ENCODE assay signal across 24 cellular contexts in genomic region chr4:7224001-7224400, GRCh38. TPM values are rescaled to one million over a fixed set of nuclear protein-coding genes. Genes with fewer than 3 reads are reported as not detected.
"Had no signal": no experiment of that assay in that cellular context is flagged by ENCODE, and none has a peak within 500 bp of the region (broad histone marks: within the 10 kb centered on the region; RNA-seq: fewer than 3 reads in every experiment).

No MANE protein-coding gene starts in this region.

- ATAC-seq: foreskin keratinocyte; gastroesophageal sphincter; left lobe of liver; natural killer cell; psoas muscle; right cardiac atrium; stimulated activated memory B cell treated with anti-CD40 and anti-IgM and Interleukin-4, amounts not matched to agents 10 μg/mL and 1 μg/mL and 100 μg/mL, for 72 hours; stimulated activated naive CD8-positive, alpha-beta T cell treated with anti-CD3 and anti-CD28 coated beads, Interleukin-15, Interleukin-2, amounts not matched to agents 100 U/mL and 50 U/mL, for 24 hours had no signal

- H3K4me3 Mint-ChIP-seq: immature natural killer cell; memory B cell; natural killer cell; stimulated activated memory B cell treated with anti-CD40 and anti-IgM and Interleukin-4, amounts not matched to agents 10 μg/mL and 1 μg/mL and 100 μg/mL, for 72 hours; type B pancreatic cell had no signal

- H3K27me3 Mint-ChIP-seq: type B pancreatic cell had no signal

- DNase-seq: dermis blood vessel endothelial cell; effector memory CD4-positive, alpha-beta T cell; foreskin keratinocyte; hypothalamus; immature natural killer cell; natural killer cell; occipital lobe; ovary; posterior cingulate gyrus; right cardiac atrium; sigmoid colon; stimulated activated CD4-positive, alpha-beta T cell treated with anti-CD3 and anti-CD28 coated beads, Interleukin-2, amount 100 ng/mL, for 24 hours; stimulated activated CD4-positive, alpha-beta T cell treated with anti-CD3 and anti-CD28 coated beads, Interleukin-4, amount 100 ng/mL, for 24 hours; stimulated activated naive CD8-positive, alpha-beta T cell treated with anti-CD3 and anti-CD28 coated beads, Interleukin-15, Interleukin-2, amounts not matched to agents 100 U/mL and 50 U/mL, for 24 hours; substantia nigra; testis; tibial artery had no signal

- H3K4me1 Mint-ChIP-seq: immature natural killer cell; memory B cell; stimulated activated memory B cell treated with anti-CD40 and anti-IgM and Interleukin-4, amounts not matched to agents 10 μg/mL and 1 μg/mL and 100 μg/mL, for 72 hours had no signal

- H3K27ac Mint-ChIP-seq: immature natural killer cell; memory B cell; natural killer cell; stimulated activated memory B cell treated with anti-CD40 and anti-IgM and Interleukin-4, amounts not matched to agents 10 μg/mL and 1 μg/mL and 100 μg/mL, for 72 hours; type B pancreatic cell had no signal

- H3K36me3 Mint-ChIP-seq: immature natural killer cell; memory B cell; natural killer cell; stimulated activated memory B cell treated with anti-CD40 and anti-IgM and Interleukin-4, amounts not matched to agents 10 μg/mL and 1 μg/mL and 100 μg/mL, for 72 hours; type B pancreatic cell had no signal

- H3K9me3 Mint-ChIP-seq: immature natural killer cell, memory B cell, natural killer cell, type B pancreatic cell had no signal

RNA-seq across cellular contexts. Expression of gene SORCS2, which starts 31.7 kb away (rescaled TPM):
- total RNA-seq: endothelial cell of umbilical vein had no signal
